In genomic region chr2:111705711-111706323, GRCh38 we compare ENCODE assay signal across 8 cellular contexts.
DNase-seq lines count a peak whose midpoint lies in the region; ATAC-seq, FAIRE-seq and TF ChIP-seq lines count a peak whose summit lies in the region.

No MANE protein-coding gene starts in this region.

- FAIRE-seq in astrocyte (lab: Jason Lieb, UNC) (peak; percentile 56), HepG2 (lab: Jason Lieb, UNC) (no peak)

- no peak overlapping the region for H3K4me3 ChIP-seq in Panc1 (ENCODE audit: low read depth in 2 of 2, low read length in 2 of 2)
- H3K4me3 ChIP-seq in astrocyte (ENCODE audit: insufficient read depth, low read depth, low read length), result no peak overlapping the region
- 0 out of 6 replicates have a peak overlapping the region, but pooled peaks of 1 of the 3 experiments have one; percentile 8 for H3K4me3 ChIP-seq in HepG2 (replicated peaks in 1 of 3; ENCODE audit: insufficient read depth in 1 of 3, low read depth in 2 of 3, low read length in 3 of 3)
- no peak overlapping the region for H3K4me3 ChIP-seq in dorsolateral prefrontal cortex

- H3K36me3 ChIP-seq in Panc1 (ENCODE audit: control insufficient read depth, insufficient read depth, low read length), result no peaks in the 10 kb centered on the region
- no peaks in the 10 kb centered on the region for H3K36me3 ChIP-seq in astrocyte (ENCODE audit: insufficient read depth, low read length)
- no peaks in the 10 kb centered on the region for H3K36me3 ChIP-seq in HepG2 (replicated peaks in 1 of 2; ENCODE audit: control insufficient read depth in 1 of 2, insufficient read depth in 2 of 2, low read length in 2 of 2)

- H3K4me1 ChIP-seq in Panc1 (ENCODE audit: control insufficient read depth, insufficient read depth, low read length), result peaks cover 40% of the 10 kb centered on the region
- peaks cover 29% of the 10 kb centered on the region for H3K4me1 ChIP-seq in astrocyte (ENCODE audit: insufficient read depth, low read length)
- H3K4me1 ChIP-seq in HepG2 (ENCODE audit: insufficient read depth, low read length), result peaks cover 48% of the 10 kb centered on the region

- CTCF ChIA-PET in Panc1 (lab: Charles Lee) (no interaction called here), HepG2 (lab: Yijun Ruan, JAX; ENCODE audit: low intra/inter-chr PET ratio, low total read pairs) (no interaction called here)

- H3K4me2 ChIP-seq in astrocyte (ENCODE audit: low read length) (peak overlapping the region; percentile 52), HepG2 (ENCODE audit: low read depth, low read length) (peak overlapping the region; percentile 61)

- ATAC-seq in GM21381 (IDR thresholded peaks at IDR 0.05; ENCODE audit: unreplicated experiment), result peak; percentile 79
- ATAC-seq in HG03565 (IDR thresholded peaks at IDR 0.05; ENCODE audit: unreplicated experiment), result peak; percentile 80
- peak; percentile 78 for ATAC-seq in Panc1
- peak; percentile 13; the same call in 1 of the 3 replicates for ATAC-seq in HepG2
- no peak for ATAC-seq in Right ventricle myocardium superior (ENCODE audit: poor library complexity)

- intact Hi-C loops in Panc1 (cut with micrococcal nuclease; ENCODE audit: unreplicated experiment) (no loop called here), HepG2 (cut with micrococcal nuclease; ENCODE audit: unreplicated experiment) (no loop called here), Right ventricle myocardium superior (cut with DNase I) (no loop called here), dorsolateral prefrontal cortex (cut with DNase I) (loop anchor here in 1 of 2 donors (10.0 kb wide), 1 partner anchor 591 kb away; no protein-coding TSS in a partner anchor)

- H2AFZ ChIP-seq in astrocyte (ENCODE audit: low read depth, low read length) (no peak overlapping the region), HepG2 (ENCODE audit: low read length) (no peak overlapping the region)

- in situ Hi-C loops in Panc1 (cut with HindIII; ENCODE audit: low pct_unique_long_range_greater_than_20kb, low sequenced_read_pairs), result no loop called here
- in situ Hi-C loops in HepG2 (cut with HindIII; ENCODE audit: extremely low pct_ligation_motif_present, low pct_unique_long_range_greater_than_20kb), result no loop called here

- peaks cover 61% of the 10 kb centered on the region for H3K4me1 Mint-ChIP-seq in astrocyte (ENCODE audit: low read depth, unreplicated experiment)

- peaks cover 2% of the 10 kb centered on the region for H3K9me3 Mint-ChIP-seq in astrocyte (ENCODE audit: unreplicated experiment)

- no peaks in the 10 kb centered on the region for H4K20me1 ChIP-seq in astrocyte (ENCODE audit: insufficient read depth, low read length)
- no peaks in the 10 kb centered on the region for H4K20me1 ChIP-seq in HepG2 (ENCODE audit: insufficient read depth, low read length)

- TF ChIP-seq CTCF in Panc1 (IDR thresholded peaks at IDR 0.05) (no peak), astrocyte (IDR thresholded peaks at IDR 0.05; ENCODE audit: insufficient read depth, low read depth, low read length) (no peak), HepG2 (CRISPR knock-in tag; IDR thresholded peaks at IDR 0.05) (no peak), dorsolateral prefrontal cortex (IDR thresholded peaks at IDR 0.05 in 54 of 56, conservative IDR thresholded peaks at IDR 0.05 in 2 of 56; ENCODE audit: low read depth in 1 of 56, partially characterized antibody in 56 of 56) (no peak)

- no peaks in the 10 kb centered on the region for H3K27me3 Mint-ChIP-seq in astrocyte (ENCODE audit: low read depth, unreplicated experiment)

- no peak for TF ChIP-seq POLR2A in HepG2 (IDR thresholded peaks at IDR 0.05; ENCODE audit: insufficient read depth in 1 of 2, low read depth in 2 of 2, low read length in 2 of 2)

- H3K27ac Mint-ChIP-seq in astrocyte (ENCODE audit: unreplicated experiment), result peak overlapping the region; percentile 90

- no peaks in the 10 kb centered on the region for H3K79me2 ChIP-seq in astrocyte (ENCODE audit: insufficient read depth, low read length)
- H3K79me2 ChIP-seq in HepG2 (ENCODE audit: insufficient read depth, low read length), result no peaks in the 10 kb centered on the region

- peaks cover 3% of the 10 kb centered on the region for H3K36me3 Mint-ChIP-seq in astrocyte (ENCODE audit: low read depth, unreplicated experiment)

- H3K27me3 ChIP-seq in Panc1 (ENCODE audit: control insufficient read depth, insufficient read depth, low read length) (no peaks in the 10 kb centered on the region), astrocyte (ENCODE audit: insufficient read depth, low read length) (peaks cover 8% of the 10 kb centered on the region), HepG2 (ENCODE audit: control insufficient read depth in 1 of 2, insufficient read depth in 2 of 2, low read length in 2 of 2) (peaks cover 0 to 9% of the 10 kb centered on the region in 2 experiments; a peak in 4 of 5 replicates), dorsolateral prefrontal cortex (no peaks in the 10 kb centered on the region)

- TF ChIP-seq RAD21 in HepG2 (CRISPR knock-in tag; IDR thresholded peaks at IDR 0.05), result no peak

- H3K4me3 Mint-ChIP-seq in astrocyte (ENCODE audit: unreplicated experiment), result no peak overlapping the region

- BruUV-seq in Panc1 (replicated peaks; lab: Mats Ljungman, UMichigan) (no TSS peak), HepG2 (replicated peaks; lab: Mats Ljungman, UMichigan) (no TSS peak)

- H3K9me3 ChIP-seq in Panc1 (ENCODE audit: control insufficient read depth, insufficient read depth, low read depth, low read length) (no peaks in the 10 kb centered on the region), astrocyte (ENCODE audit: insufficient read depth, low read depth, low read length) (no peaks in the 10 kb centered on the region), HepG2 (ENCODE audit: low read length) (no peaks in the 10 kb centered on the region)

- peak; percentile 93 for DNase-seq in DMS79 (lab: John Stamatoyannopoulos, UW)
- DNase-seq in Panc1 (ENCODE audit: low read depth, low spot score), result peak; percentile 96
- peak; percentile 98 for DNase-seq in astrocyte (ENCODE audit: low read depth)
- peak; percentile 69 for DNase-seq in HepG2 (ENCODE audit: low spot score)
- DNase-seq in Right ventricle myocardium superior, result no peak
- no peak for DNase-seq in dorsolateral prefrontal cortex

- H3K27ac ChIP-seq in Panc1 (ENCODE audit: low read length) (peak overlapping the region; percentile 83), astrocyte (ENCODE audit: low read depth, low read length) (peak overlapping the region; percentile 53), HepG2 (ENCODE audit: extremely low read length, insufficient read depth, low read length) (no peak overlapping the region), dorsolateral prefrontal cortex (no peak overlapping the region)

- POLR2A ChIA-PET in Panc1 (lab: Charles Lee), result no interaction called here
- POLR2A ChIA-PET in HepG2 (lab: Yijun Ruan, JAX), result interaction anchor here (1.2 kb wide), 1 partner anchor 585 kb away, joined by 5 read pairs; the partner anchor contains the start of gene BCL2L11

- TF ChIP-seq EP300 in HepG2 (IDR thresholded peaks at IDR 0.05; ENCODE audit: low read depth in 2 of 2, low read length in 2 of 2) (no peak; a peak in 1 of 4 replicates), HepG2 (CRISPR knock-in tag; IDR thresholded peaks at IDR 0.05; ENCODE audit: borderline replicate concordance) (no peak)

- 7% methylated on average over 6 of the region's 6 CpGs for WGBS in HepG2 (ENCODE audit: low lambda C conversion rate)

- peak overlapping the region; percentile 51 for H3K9ac ChIP-seq in astrocyte (ENCODE audit: low read length)
- no peak overlapping the region for H3K9ac ChIP-seq in HepG2 (ENCODE audit: insufficient read depth, low read depth, low read length)

TF ChIP-seq in HepG2, 621 proteins besides CTCF, POLR2A, EP300 and RAD21 (continues in another document):
- peak; percentile 10; the same call in 1 of the 2 replicates for TF ChIP-seq ETV5 (CRISPR knock-in tag; IDR thresholded peaks at IDR 0.05; ENCODE audit: borderline replicate concordance)
- peak; percentile 41 for TF ChIP-seq TEAD3 (CRISPR knock-in tag; optimal IDR thresholded peaks at IDR 0.05; ENCODE audit: borderline replicate concordance)
- TF ChIP-seq ZNF354B (CRISPR knock-in tag; IDR thresholded peaks at IDR 0.05), result no peak
- TF ChIP-seq MAFF (IDR thresholded peaks at IDR 0.05; ENCODE audit: low read depth, low read length), result peak; percentile 68
- TF ChIP-seq MAFK (conservative IDR thresholded peaks at IDR 0.05 in 1 of 2, IDR thresholded peaks at IDR 0.05 in 1 of 2; ENCODE audit: low read length in 2 of 2), result peak; percentile 44 to 81; a peak in 3 of 4 replicates
- TF ChIP-seq ARID5B (CRISPR knock-in tag; IDR thresholded peaks at IDR 0.05), result peak; percentile 39
- no peak for TF ChIP-seq ZNF724P (CRISPR knock-in tag; IDR thresholded peaks at IDR 0.05; ENCODE audit: borderline replicate concordance)
- peak; percentile 60 for TF ChIP-seq FOSL2 (CRISPR knock-in tag; IDR thresholded peaks at IDR 0.05)
- TF ChIP-seq NCOA5 (CRISPR knock-in tag; IDR thresholded peaks at IDR 0.05), result no peak

Comparison
In these comparisons a context has a peak if more than half of its experiments do, and no peak if none do; other contexts are left out.
1. DNase-seq: peak in DMS79 (single experiment), Panc1 (single experiment), astrocyte (single experiment) and HepG2 (single experiment); none in Right ventricle myocardium superior (single experiment) and dorsolateral prefrontal cortex (0 of 10).
2. H3K27ac ChIP-seq: peak in Panc1 (single experiment) and astrocyte (single experiment); none in HepG2 (single experiment) and dorsolateral prefrontal cortex (0 of 59).